Comparison of ENCODE assay signal across 8 cellular contexts in genomic region chr1:28091043-28091781, GRCh38. TPM values are rescaled to one million over a fixed set of nuclear protein-coding genes. Genes with fewer than 3 reads are reported as not detected.
DNase-seq lines count a peak whose midpoint lies in the region; ATAC-seq and TF ChIP-seq lines count a peak whose summit lies in the region.

No MANE protein-coding gene starts in this region.

- H3K4me2 ChIP-seq in PC-3 (ENCODE audit: low read length), result no peak overlapping the region
- H3K4me2 ChIP-seq in neural progenitor cell, result no peak overlapping the region

- H3K79me2 ChIP-seq in PC-3 (ENCODE audit: low read length), result peaks cover 21% of the 10 kb centered on the region
- peaks cover 18% of the 10 kb centered on the region for H3K79me2 ChIP-seq in neural progenitor cell (ENCODE audit: low read depth)

- H3K4me3 Mint-ChIP-seq in CD8-positive, alpha-beta T cell, result peak overlapping the region; percentile 65
- no peak overlapping the region for H3K4me3 Mint-ChIP-seq in neural progenitor cell

- no peak overlapping the region for H3K27ac Mint-ChIP-seq in CD8-positive, alpha-beta T cell
- no peak overlapping the region for H3K27ac Mint-ChIP-seq in neural progenitor cell

- no peaks in the 10 kb centered on the region for H3K9me3 Mint-ChIP-seq in CD8-positive, alpha-beta T cell
- H3K9me3 Mint-ChIP-seq in neural progenitor cell, result no peaks in the 10 kb centered on the region

- H3F3A ChIP-seq in PC-3 (ENCODE audit: low read length, unreplicated experiment), result peaks cover 3% of the 10 kb centered on the region
- peaks cover 28% of the 10 kb centered on the region for H3F3A ChIP-seq in neural progenitor cell (ENCODE audit: low read depth)

- BruUV-seq in PC-3 (replicated peaks; lab: Mats Ljungman, UMichigan), result no TSS peak

- no peaks in the 10 kb centered on the region for H4K20me1 ChIP-seq in PC-3 (ENCODE audit: low read length)
- H4K20me1 ChIP-seq in neural progenitor cell (ENCODE audit: low read depth), result peaks cover 15% of the 10 kb centered on the region

- no peaks in the 10 kb centered on the region for H3K9me2 ChIP-seq in PC-3 (replicated peaks; ENCODE audit: low read length)

- no peak for ATAC-seq in CD8-positive, alpha-beta T cell
- peak; percentile 39 for ATAC-seq in PC-3

- H3K36me3 ChIP-seq in CD8-positive, alpha-beta T cell (ENCODE audit: insufficient read depth, low read length), result no peaks in the 10 kb centered on the region
- H3K36me3 ChIP-seq in PC-3 (ENCODE audit: low read depth, low read length) (no peaks in the 10 kb centered on the region), esophagus squamous epithelium (no peaks in the 10 kb centered on the region), neural progenitor cell (no peaks in the 10 kb centered on the region)

- no peak overlapping the region for H3K4me3 ChIP-seq in CD8-positive, alpha-beta T cell (ENCODE audit: low read depth, low read length)
- H3K4me3 ChIP-seq in PC-3 (ENCODE audit: low read length) (no peak overlapping the region), esophagus squamous epithelium (no peak overlapping the region), neural progenitor cell (no peak overlapping the region)

- POLR2A ChIA-PET in CD8-positive, alpha-beta T cell (lab: Charles Lee), result interaction anchor here (0.6 to 1.1 kb wide), 3 partner anchors 13 to 182 kb away, joined by 3 to 6 read pairs (median 4); no protein-coding TSS in a partner anchor
- POLR2A ChIA-PET in PC-3 (lab: Charles Lee; ENCODE audit: unreplicated experiment), result interaction anchor here (0.6 kb wide), 1 partner anchor 146 kb away, joined by 4 read pairs; no protein-coding TSS in a partner anchor

- TF ChIP-seq POLR2A in esophagus squamous epithelium (IDR thresholded peaks at IDR 0.05), result no peak

- intact Hi-C loops in CD8-positive, alpha-beta T cell (cut with DNase I, micrococcal nuclease), result loop anchor here (1.0 to 10.0 kb wide), 4 partner anchors 74 to 786 kb away; no protein-coding TSS in a partner anchor
- intact Hi-C loops in PC-3 (cut with micrococcal nuclease) (loop anchor here (1.0 to 5.0 kb wide), 3 partner anchors 61 to 118 kb away; no protein-coding TSS in a partner anchor), esophagus squamous epithelium (cut with DNase I) (loop anchor here (5.0 kb wide), 2 partner anchors 106 to 121 kb away; no protein-coding TSS in a partner anchor)

- peaks cover 3% of the 10 kb centered on the region for H3K27me3 Mint-ChIP-seq in CD8-positive, alpha-beta T cell (ENCODE audit: low read depth)
- peaks cover 5% of the 10 kb centered on the region for H3K27me3 Mint-ChIP-seq in neural progenitor cell (ENCODE audit: insufficient read depth, low read depth)

- DNase-seq in CD8-positive, alpha-beta T cell, result peak; percentile 62 to 87 (median 76)
- peak in 64 of 76 experiments; percentile 9 to 80 (median 57) for DNase-seq in HUDEP-2 (lab: John Stamatoyannopoulos, UW; ENCODE audit: unreplicated experiment in 76 of 76)
- peak; percentile 89 for DNase-seq in PC-3
- DNase-seq in activated T-cell treated with anti-CD3 and anti-CD28 coated beads for 4 hours, result peak; percentile 78
- DNase-seq in esophagus squamous epithelium (lab: John Stamatoyannopoulos, UW), result no peak
- peak; percentile 67 for DNase-seq in neural progenitor cell (ENCODE audit: low spot score)
- no peak for DNase-seq in foreskin melanocyte

- H3K9me3 ChIP-seq in CD8-positive, alpha-beta T cell (ENCODE audit: low read length), result no peaks in the 10 kb centered on the region
- H3K9me3 ChIP-seq in PC-3 (ENCODE audit: low read length) (no peaks in the 10 kb centered on the region), esophagus squamous epithelium (no peaks in the 10 kb centered on the region), neural progenitor cell (ENCODE audit: low read depth) (no peaks in the 10 kb centered on the region)

- WGBS in esophagus squamous epithelium, 2 donors, result 23% methylated on average over 6 of the region's 6 CpGs

- H2AFZ ChIP-seq in PC-3 (ENCODE audit: low read length) (peak overlapping the region; percentile 35; the same call in 1 of the 2 replicates), neural progenitor cell (replicated peaks) (no peak overlapping the region)

- peaks cover 18% of the 10 kb centered on the region for H3K4me1 ChIP-seq in CD8-positive, alpha-beta T cell (ENCODE audit: insufficient read depth, low read length)
- H3K4me1 ChIP-seq in PC-3 (ENCODE audit: insufficient read depth, low read length), result peaks cover 12% of the 10 kb centered on the region
- H3K4me1 ChIP-seq in esophagus squamous epithelium, result peaks cover 8 to 24% (median 14%) of the 10 kb centered on the region in 3 donors
- H3K4me1 ChIP-seq in neural progenitor cell, result peaks cover 12% of the 10 kb centered on the region

- H3K36me3 Mint-ChIP-seq in CD8-positive, alpha-beta T cell, result peaks cover 8% of the 10 kb centered on the region
- H3K36me3 Mint-ChIP-seq in neural progenitor cell, result no peaks in the 10 kb centered on the region

- no peak overlapping the region for H3K9ac ChIP-seq in PC-3 (ENCODE audit: low read length)
- H3K9ac ChIP-seq in neural progenitor cell, result no peak overlapping the region

- CTCF ChIA-PET in CD8-positive, alpha-beta T cell (lab: Charles Lee), result interaction anchor here (0.6 to 3.4 kb wide), 22 partner anchors 11 to 786 kb away, joined by 3 to 31 read pairs (median 4); no protein-coding TSS in a partner anchor
- CTCF ChIA-PET in PC-3 (lab: Charles Lee), result interaction anchor here (0.6 to 2.3 kb wide), 5 partner anchors 32 to 145 kb away, joined by 4 to 18 read pairs (median 5); partner anchors contain the start of gene ATP5IF1

- H3K27ac ChIP-seq in CD8-positive, alpha-beta T cell (ENCODE audit: low read depth, low read length), result no peak overlapping the region
- peak overlapping the region; percentile 35 for H3K27ac ChIP-seq in PC-3 (ENCODE audit: low read length)
- peak overlapping the region in 1 of 4 donors; percentile 22 for H3K27ac ChIP-seq in esophagus squamous epithelium
- no peak overlapping the region for H3K27ac ChIP-seq in neural progenitor cell
- peak overlapping the region; percentile 45 for H3K27ac ChIP-seq in temporal lobe (ENCODE audit: low read depth, low read length)

- H3K27me3 ChIP-seq in CD8-positive, alpha-beta T cell (ENCODE audit: insufficient read depth, low read length), result no peaks in the 10 kb centered on the region
- H3K27me3 ChIP-seq in PC-3 (ENCODE audit: low read length), result no peaks in the 10 kb centered on the region
- H3K27me3 ChIP-seq in esophagus squamous epithelium, result no peaks in the 10 kb centered on the region
- H3K27me3 ChIP-seq in neural progenitor cell, result no peaks in the 10 kb centered on the region

- H3K4me1 Mint-ChIP-seq in CD8-positive, alpha-beta T cell (ENCODE audit: low read depth), result peaks cover 27% of the 10 kb centered on the region
- H3K4me1 Mint-ChIP-seq in neural progenitor cell, result peaks cover 13% of the 10 kb centered on the region

- peak; percentile 71 for TF ChIP-seq CTCF in CD8-positive, alpha-beta T cell (IDR thresholded peaks at IDR 0.05)
- TF ChIP-seq CTCF in PC-3 (conservative IDR thresholded peaks at IDR 0.05; ENCODE audit: low read depth, low read length), result peak; percentile 94
- TF ChIP-seq CTCF in esophagus squamous epithelium (IDR thresholded peaks at IDR 0.05), result peak; percentile 55 to 89 (median 82)
- TF ChIP-seq CTCF in neural progenitor cell (IDR thresholded peaks at IDR 0.05), result peak; percentile 84

RNA-seq across cellular contexts. Expression of gene EYA3, which starts 2.8 kb away (rescaled TPM):
- 1 to 10 TPM; 4.9 to 5.2 TPM for total RNA-seq in CD8-positive, alpha-beta T cell
- 17.1 and 17.3 TPM in 2 replicates for total RNA-seq in PC-3 (2014; rRNA removed)
- 10 to 100 TPM; 13.8 to 21.9 (median 15.8) TPM for total RNA-seq in esophagus squamous epithelium
- total RNA-seq in neural progenitor cell (ENCODE audit: low replicate concordance), result 32.9 and 33.5 TPM in 2 replicates
- 8.9 TPM for total RNA-seq in temporal lobe

Comparison
In these comparisons a context has a peak if more than half of its experiments do, and no peak if none do; other contexts are left out.
1. DNase-seq: peak in CD8-positive, alpha-beta T cell (7 of 7), HUDEP-2 (64 of 76), PC-3 (single experiment), activated T-cell treated with anti-CD3 and anti-CD28 coated beads for 4 hours (single experiment) and neural progenitor cell (single experiment); none in esophagus squamous epithelium (single experiment) and foreskin melanocyte (single experiment).
2. H3K27ac ChIP-seq: peak in PC-3 (single experiment) and temporal lobe (single experiment); none in CD8-positive, alpha-beta T cell (single experiment) and neural progenitor cell (single experiment).
3. Peak in every context shown above with its lines, with median percentiles within 50 percentile points of each other: CTCF ChIP-seq.